In genomic region chr9:77846957-77847574, GRCh38 we compare ENCODE assay signal across 12 cellular contexts.
DNase-seq lines count a peak whose midpoint lies in the region; ATAC-seq, FAIRE-seq and TF ChIP-seq lines count a peak whose summit lies in the region.
"Had no signal": no experiment of that assay in that cellular context is flagged by ENCODE, and none has a peak within 500 bp of the region (broad histone marks: within the 10 kb centered on the region; RNA-seq: fewer than 3 reads in every experiment).

No MANE protein-coding gene starts in this region.

- peak overlapping the region; percentile 48 for H3K27ac Mint-ChIP-seq in astrocyte (ENCODE audit: unreplicated experiment)
- H3K27ac Mint-ChIP-seq: activated naive CD4-positive, alpha-beta T cell treated with anti-CD3 and anti-CD28 coated beads for 36 hours had no signal

- TF ChIP-seq EP300 in suprapubic skin (IDR thresholded peaks at IDR 0.05) = no peak

- H3K27ac ChIP-seq in astrocyte (ENCODE audit: low read depth, low read length) (peak overlapping the region; percentile 11), suprapubic skin (peak overlapping the region; percentile 77)
- H3K27ac ChIP-seq: WERI-Rb-1 had no signal

- H3K4me1 ChIP-seq in astrocyte (ENCODE audit: insufficient read depth, low read length) (peaks cover 37% of the 10 kb centered on the region), suprapubic skin (peaks cover 25% of the 10 kb centered on the region)

- no peak for TF ChIP-seq POLR2A in suprapubic skin (IDR thresholded peaks at IDR 0.05)

- H3K9ac ChIP-seq in astrocyte (ENCODE audit: low read length) = no peak overlapping the region

- no peak for ATAC-seq in GM21576 (IDR thresholded peaks at IDR 0.05; ENCODE audit: unreplicated experiment)
- ATAC-seq in HG02981 (IDR thresholded peaks at IDR 0.05; ENCODE audit: unreplicated experiment) = no peak
- ATAC-seq in GM18861 (IDR thresholded peaks at IDR 0.05; ENCODE audit: unreplicated experiment) = no peak
- ATAC-seq: esophagus mucosa had no signal

- H3K9me3 Mint-ChIP-seq in astrocyte (ENCODE audit: unreplicated experiment) = no peaks in the 10 kb centered on the region
- H3K9me3 Mint-ChIP-seq: activated naive CD4-positive, alpha-beta T cell treated with anti-CD3 and anti-CD28 coated beads for 36 hours had no signal

- H2AFZ ChIP-seq in astrocyte (ENCODE audit: low read depth, low read length) = no peak overlapping the region

- H3K9me3 ChIP-seq in astrocyte (ENCODE audit: insufficient read depth, low read depth, low read length) (no peaks in the 10 kb centered on the region), suprapubic skin (no peaks in the 10 kb centered on the region)

- TF ChIP-seq CTCF in astrocyte (IDR thresholded peaks at IDR 0.05; ENCODE audit: insufficient read depth, low read depth, low read length) (no peak), suprapubic skin (IDR thresholded peaks at IDR 0.05) (no peak)

- no peaks in the 10 kb centered on the region for H3K27me3 Mint-ChIP-seq in astrocyte (ENCODE audit: low read depth, unreplicated experiment)

- WGBS in suprapubic skin = 67% methylated on average over 11 of the region's 11 CpGs

- H3K36me3 Mint-ChIP-seq in astrocyte (ENCODE audit: low read depth, unreplicated experiment) = peaks cover 7% of the 10 kb centered on the region

- no peaks in the 10 kb centered on the region for H3K36me3 ChIP-seq in astrocyte (ENCODE audit: insufficient read depth, low read length)
- H3K36me3 ChIP-seq in suprapubic skin = no peaks in the 10 kb centered on the region
- H3K36me3 ChIP-seq: WERI-Rb-1 had no signal

- H3K4me2 ChIP-seq in astrocyte (ENCODE audit: low read length) = peak overlapping the region; percentile 53

- no peak for FAIRE-seq in astrocyte (lab: Jason Lieb, UNC)
- FAIRE-seq: G401.6 had no signal

- peaks cover 30% of the 10 kb centered on the region for H3K79me2 ChIP-seq in astrocyte (ENCODE audit: insufficient read depth, low read length)

- H3K4me1 Mint-ChIP-seq in astrocyte (ENCODE audit: low read depth, unreplicated experiment) = peaks cover 35% of the 10 kb centered on the region

- H4K20me1 ChIP-seq in astrocyte (ENCODE audit: insufficient read depth, low read length) = peaks cover 48% of the 10 kb centered on the region

- H3K27me3 ChIP-seq in astrocyte (ENCODE audit: insufficient read depth, low read length) (no peaks in the 10 kb centered on the region), suprapubic skin (no peaks in the 10 kb centered on the region)

- H3K4me3 Mint-ChIP-seq in astrocyte (ENCODE audit: unreplicated experiment) = no peak overlapping the region
- H3K4me3 Mint-ChIP-seq: activated naive CD4-positive, alpha-beta T cell treated with anti-CD3 and anti-CD28 coated beads for 36 hours had no signal

- H3K4me3 ChIP-seq in astrocyte (ENCODE audit: insufficient read depth, low read depth, low read length) (no peak overlapping the region), suprapubic skin (no peak overlapping the region)

- DNase-seq in LHCN-M2 (ENCODE audit: low read depth) (peak; percentile 41), astrocyte (ENCODE audit: low read depth) (peak; percentile 54), hepatic stellate cell (ENCODE audit: low spot score) (peak; percentile 24), suprapubic skin (ENCODE audit: low spot score in 2 of 2) (no peak), SIG-M5 treated with dmso at 0.1 percent for 504 hours (lab: John Stamatoyannopoulos, UW; ENCODE audit: unreplicated experiment) (no peak)
- DNase-seq: activated naive CD4-positive, alpha-beta T cell treated with anti-CD3 and anti-CD28 coated beads for 36 hours; WERI-Rb-1 had no signal

Comparison
In these comparisons a context has a peak if more than half of its experiments do, and no peak if none do; other contexts are left out.
1. DNase-seq: peak in LHCN-M2 (single experiment), astrocyte (single experiment) and hepatic stellate cell (single experiment); none in suprapubic skin (0 of 2) and SIG-M5 treated with dmso at 0.1 percent for 504 hours (single experiment).